ENCODE assay signal across 1 cellular context in genomic region chr3:171283248-171284222, GRCh38.
TF ChIP-seq lines count a peak whose summit lies in the region.

No MANE protein-coding gene starts in this region.

TF ChIP-seq in GM12878, 131 proteins besides CTCF, POLR2A, EP300 and RAD21 (continued from another document):
- peak; percentile 21; the same call in 1 of the 2 replicates for TF ChIP-seq SPI1 (IDR thresholded peaks at IDR 0.05; ENCODE audit: borderline replicate concordance, insufficient read depth, low read depth, low read length)
- TF ChIP-seq HDGF (IDR thresholded peaks at IDR 0.05) = 0 out of 2 replicates have a peak, but pooled peaks have one; percentile 29
- TF ChIP-seq TCF3 (IDR thresholded peaks at IDR 0.05; ENCODE audit: borderline replicate concordance, insufficient read depth, low read depth, low read length) = 0 out of 2 replicates have a peak, but pooled peaks have one; percentile 19
- peak; percentile 59 to 60 for TF ChIP-seq IKZF2 (IDR thresholded peaks at IDR 0.05)
- TF ChIP-seq RCOR1 (conservative IDR thresholded peaks at IDR 0.05; ENCODE audit: low read depth, low read length) = no peak
- TF ChIP-seq YY1 (IDR thresholded peaks at IDR 0.05; ENCODE audit: low read depth, low read length) = 0 out of 2 replicates have a peak, but pooled peaks have one; percentile 9
- TF ChIP-seq IKZF1 (conservative IDR thresholded peaks at IDR 0.05) = peak; percentile 63
- TF ChIP-seq, protein P1, sequence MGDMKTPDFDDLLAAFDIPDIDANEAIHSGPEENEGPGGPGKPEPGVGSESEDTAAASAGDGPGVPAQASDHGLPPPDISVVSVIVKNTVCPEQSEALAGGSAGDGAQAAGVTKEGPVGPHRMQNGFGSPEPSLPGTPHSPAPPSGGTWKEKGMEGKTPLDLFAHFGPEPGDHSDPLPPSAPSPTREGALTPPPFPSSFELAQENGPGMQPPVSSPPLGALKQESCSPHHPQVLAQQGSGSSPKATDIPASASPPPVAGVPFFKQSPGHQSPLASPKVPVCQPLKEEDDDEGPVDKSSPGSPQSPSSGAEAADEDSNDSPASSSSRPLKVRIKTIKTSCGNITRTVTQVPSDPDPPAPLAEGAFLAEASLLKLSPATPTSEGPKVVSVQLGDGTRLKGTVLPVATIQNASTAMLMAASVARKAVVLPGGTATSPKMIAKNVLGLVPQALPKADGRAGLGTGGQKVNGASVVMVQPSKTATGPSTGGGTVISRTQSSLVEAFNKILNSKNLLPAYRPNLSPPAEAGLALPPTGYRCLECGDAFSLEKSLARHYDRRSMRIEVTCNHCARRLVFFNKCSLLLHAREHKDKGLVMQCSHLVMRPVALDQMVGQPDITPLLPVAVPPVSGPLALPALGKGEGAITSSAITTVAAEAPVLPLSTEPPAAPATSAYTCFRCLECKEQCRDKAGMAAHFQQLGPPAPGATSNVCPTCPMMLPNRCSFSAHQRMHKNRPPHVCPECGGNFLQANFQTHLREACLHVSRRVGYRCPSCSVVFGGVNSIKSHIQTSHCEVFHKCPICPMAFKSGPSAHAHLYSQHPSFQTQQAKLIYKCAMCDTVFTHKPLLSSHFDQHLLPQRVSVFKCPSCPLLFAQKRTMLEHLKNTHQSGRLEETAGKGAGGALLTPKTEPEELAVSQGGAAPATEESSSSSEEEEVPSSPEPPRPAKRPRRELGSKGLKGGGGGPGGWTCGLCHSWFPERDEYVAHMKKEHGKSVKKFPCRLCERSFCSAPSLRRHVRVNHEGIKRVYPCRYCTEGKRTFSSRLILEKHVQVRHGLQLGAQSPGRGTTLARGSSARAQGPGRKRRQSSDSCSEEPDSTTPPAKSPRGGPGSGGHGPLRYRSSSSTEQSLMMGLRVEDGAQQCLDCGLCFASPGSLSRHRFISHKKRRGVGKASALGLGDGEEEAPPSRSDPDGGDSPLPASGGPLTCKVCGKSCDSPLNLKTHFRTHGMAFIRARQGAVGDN (IDR thresholded peaks at IDR 0.05) = 0 out of 2 replicates have a peak, but pooled peaks have one; percentile 14
- TF ChIP-seq PAX5 (IDR thresholded peaks at IDR 0.05; ENCODE audit: borderline replicate concordance, low read depth, low read length) = no peak
- TF ChIP-seq ATF2 (IDR thresholded peaks at IDR 0.05; ENCODE audit: low read length) = peak; percentile 23; the same call in 1 of the 2 replicates
- TF ChIP-seq NR2C2 (IDR thresholded peaks at IDR 0.05; ENCODE audit: borderline replicate concordance, control insufficient read depth, insufficient read length, low read depth) = no peak
- TF ChIP-seq BHLHE40 (IDR thresholded peaks at IDR 0.05; ENCODE audit: borderline replicate concordance in 1 of 2, low read depth in 2 of 2, low read length in 1 of 2) = no peak
- TF ChIP-seq IRF4 (IDR thresholded peaks at IDR 0.05; ENCODE audit: low read depth, low read length) = 0 out of 2 replicates have a peak, but pooled peaks have one; percentile 21
- no peak for TF ChIP-seq NFXL1 (IDR thresholded peaks at IDR 0.05; ENCODE audit: borderline replicate concordance)
- TF ChIP-seq EED (IDR thresholded peaks at IDR 0.05; ENCODE audit: low read depth) = peak; percentile 55; the same call in 1 of the 2 replicates
- peak; percentile 25; the same call in 1 of the 3 replicates for TF ChIP-seq POU2F2 (IDR thresholded peaks at IDR 0.05; ENCODE audit: borderline replicate concordance, low read depth, low read length)
- TF ChIP-seq RAD51 (IDR thresholded peaks at IDR 0.05) = no peak
TF ChIP-seq in GM12878: peak in this region for 14.
